ENCODE assay signal across 1 cellular context in the genomic region with DNA sequence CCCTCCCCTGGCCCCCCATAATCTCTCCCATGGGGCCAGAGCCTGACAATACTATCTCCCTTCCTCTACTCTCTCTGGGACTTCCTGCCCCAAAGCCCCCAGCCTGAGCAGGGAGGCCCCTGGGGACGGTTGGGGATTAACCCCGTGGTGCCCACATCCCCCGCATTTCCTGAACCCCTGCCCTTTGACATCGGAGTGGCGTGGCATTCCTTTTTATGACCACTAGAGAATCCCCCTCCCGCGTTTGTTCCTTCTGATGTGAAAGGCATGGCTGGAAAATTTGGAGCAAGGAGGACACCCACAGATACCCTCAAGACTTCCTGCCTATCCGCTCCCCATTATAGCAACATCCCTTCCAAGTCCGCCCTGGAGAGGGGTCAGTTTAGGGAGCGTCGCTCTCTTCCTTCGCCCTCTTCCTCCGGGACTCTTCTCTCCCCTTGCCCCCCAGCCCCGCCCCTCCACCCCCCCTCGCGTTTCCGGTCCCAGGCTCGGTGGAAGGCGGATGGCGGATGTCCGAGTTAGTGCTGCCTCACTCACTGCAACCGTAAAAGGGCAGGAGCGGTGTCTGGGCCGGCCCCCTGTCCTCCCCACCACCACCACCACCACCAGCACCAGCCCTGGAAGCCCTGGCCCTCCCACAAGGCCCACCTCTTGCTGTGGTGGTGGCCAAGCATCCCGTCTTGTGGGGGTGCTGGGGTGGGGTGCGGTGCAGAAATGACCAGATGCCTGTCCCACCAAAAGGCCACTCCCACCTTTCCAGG.
TF ChIP-seq lines count a peak whose summit lies in the region.

No MANE protein-coding gene starts in this region.

TF ChIP-seq in K562, 482 proteins besides CTCF, POLR2A, EP300 and RAD21 (continued from another document):
- TF ChIP-seq, protein P1, sequence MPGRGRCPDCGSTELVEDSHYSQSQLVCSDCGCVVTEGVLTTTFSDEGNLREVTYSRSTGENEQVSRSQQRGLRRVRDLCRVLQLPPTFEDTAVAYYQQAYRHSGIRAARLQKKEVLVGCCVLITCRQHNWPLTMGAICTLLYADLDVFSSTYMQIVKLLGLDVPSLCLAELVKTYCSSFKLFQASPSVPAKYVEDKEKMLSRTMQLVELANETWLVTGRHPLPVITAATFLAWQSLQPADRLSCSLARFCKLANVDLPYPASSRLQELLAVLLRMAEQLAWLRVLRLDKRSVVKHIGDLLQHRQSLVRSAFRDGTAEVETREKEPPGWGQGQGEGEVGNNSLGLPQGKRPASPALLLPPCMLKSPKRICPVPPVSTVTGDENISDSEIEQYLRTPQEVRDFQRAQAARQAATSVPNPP (IDR thresholded peaks at IDR 0.05; ENCODE audit: borderline replicate concordance, insufficient read depth, insufficient read length): no peak
- TF ChIP-seq ZNF431 (CRISPR knock-in tag; IDR thresholded peaks at IDR 0.05) (no peak), KLF1 (tag; IDR thresholded peaks at IDR 0.05) (no peak), IFI16 (CRISPR knock-in tag; IDR thresholded peaks at IDR 0.05) (no peak), TEAD1 (CRISPR knock-in tag; IDR thresholded peaks at IDR 0.05) (no peak), KHSRP (IDR thresholded peaks at IDR 0.05) (no peak), OTX1 (CRISPR knock-in tag; IDR thresholded peaks at IDR 0.05) (no peak), RFX5 (IDR thresholded peaks at IDR 0.05; ENCODE audit: low read depth, low read length) (no peak)
- TF ChIP-seq, protein P2, sequence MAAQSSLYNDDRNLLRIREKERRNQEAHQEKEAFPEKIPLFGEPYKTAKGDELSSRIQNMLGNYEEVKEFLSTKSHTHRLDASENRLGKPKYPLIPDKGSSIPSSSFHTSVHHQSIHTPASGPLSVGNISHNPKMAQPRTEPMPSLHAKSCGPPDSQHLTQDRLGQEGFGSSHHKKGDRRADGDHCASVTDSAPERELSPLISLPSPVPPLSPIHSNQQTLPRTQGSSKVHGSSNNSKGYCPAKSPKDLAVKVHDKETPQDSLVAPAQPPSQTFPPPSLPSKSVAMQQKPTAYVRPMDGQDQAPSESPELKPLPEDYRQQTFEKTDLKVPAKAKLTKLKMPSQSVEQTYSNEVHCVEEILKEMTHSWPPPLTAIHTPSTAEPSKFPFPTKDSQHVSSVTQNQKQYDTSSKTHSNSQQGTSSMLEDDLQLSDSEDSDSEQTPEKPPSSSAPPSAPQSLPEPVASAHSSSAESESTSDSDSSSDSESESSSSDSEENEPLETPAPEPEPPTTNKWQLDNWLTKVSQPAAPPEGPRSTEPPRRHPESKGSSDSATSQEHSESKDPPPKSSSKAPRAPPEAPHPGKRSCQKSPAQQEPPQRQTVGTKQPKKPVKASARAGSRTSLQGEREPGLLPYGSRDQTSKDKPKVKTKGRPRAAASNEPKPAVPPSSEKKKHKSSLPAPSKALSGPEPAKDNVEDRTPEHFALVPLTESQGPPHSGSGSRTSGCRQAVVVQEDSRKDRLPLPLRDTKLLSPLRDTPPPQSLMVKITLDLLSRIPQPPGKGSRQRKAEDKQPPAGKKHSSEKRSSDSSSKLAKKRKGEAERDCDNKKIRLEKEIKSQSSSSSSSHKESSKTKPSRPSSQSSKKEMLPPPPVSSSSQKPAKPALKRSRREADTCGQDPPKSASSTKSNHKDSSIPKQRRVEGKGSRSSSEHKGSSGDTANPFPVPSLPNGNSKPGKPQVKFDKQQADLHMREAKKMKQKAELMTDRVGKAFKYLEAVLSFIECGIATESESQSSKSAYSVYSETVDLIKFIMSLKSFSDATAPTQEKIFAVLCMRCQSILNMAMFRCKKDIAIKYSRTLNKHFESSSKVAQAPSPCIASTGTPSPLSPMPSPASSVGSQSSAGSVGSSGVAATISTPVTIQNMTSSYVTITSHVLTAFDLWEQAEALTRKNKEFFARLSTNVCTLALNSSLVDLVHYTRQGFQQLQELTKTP (IDR thresholded peaks at IDR 0.05; ENCODE audit: low read depth in 1 of 2, partially characterized antibody in 2 of 2): peak in 1 of 2 experiments; percentile 69
- TF ChIP-seq, protein P3, sequence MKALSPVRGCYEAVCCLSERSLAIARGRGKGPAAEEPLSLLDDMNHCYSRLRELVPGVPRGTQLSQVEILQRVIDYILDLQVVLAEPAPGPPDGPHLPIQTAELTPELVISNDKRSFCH (CRISPR knock-in tag; IDR thresholded peaks at IDR 0.05): no peak
- TF ChIP-seq, protein P3 (tag; IDR thresholded peaks at IDR 0.05): 0 out of 2 replicates have a peak, but pooled peaks have one; percentile 36
- TF ChIP-seq, protein P4, sequence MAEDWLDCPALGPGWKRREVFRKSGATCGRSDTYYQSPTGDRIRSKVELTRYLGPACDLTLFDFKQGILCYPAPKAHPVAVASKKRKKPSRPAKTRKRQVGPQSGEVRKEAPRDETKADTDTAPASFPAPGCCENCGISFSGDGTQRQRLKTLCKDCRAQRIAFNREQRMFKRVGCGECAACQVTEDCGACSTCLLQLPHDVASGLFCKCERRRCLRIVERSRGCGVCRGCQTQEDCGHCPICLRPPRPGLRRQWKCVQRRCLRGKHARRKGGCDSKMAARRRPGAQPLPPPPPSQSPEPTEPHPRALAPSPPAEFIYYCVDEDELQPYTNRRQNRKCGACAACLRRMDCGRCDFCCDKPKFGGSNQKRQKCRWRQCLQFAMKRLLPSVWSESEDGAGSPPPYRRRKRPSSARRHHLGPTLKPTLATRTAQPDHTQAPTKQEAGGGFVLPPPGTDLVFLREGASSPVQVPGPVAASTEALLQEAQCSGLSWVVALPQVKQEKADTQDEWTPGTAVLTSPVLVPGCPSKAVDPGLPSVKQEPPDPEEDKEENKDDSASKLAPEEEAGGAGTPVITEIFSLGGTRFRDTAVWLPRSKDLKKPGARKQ (CRISPR knock-in tag; IDR thresholded peaks at IDR 0.05): no peak
